Comparison of ENCODE assay signal across 13 cellular contexts in the genomic region with DNA sequence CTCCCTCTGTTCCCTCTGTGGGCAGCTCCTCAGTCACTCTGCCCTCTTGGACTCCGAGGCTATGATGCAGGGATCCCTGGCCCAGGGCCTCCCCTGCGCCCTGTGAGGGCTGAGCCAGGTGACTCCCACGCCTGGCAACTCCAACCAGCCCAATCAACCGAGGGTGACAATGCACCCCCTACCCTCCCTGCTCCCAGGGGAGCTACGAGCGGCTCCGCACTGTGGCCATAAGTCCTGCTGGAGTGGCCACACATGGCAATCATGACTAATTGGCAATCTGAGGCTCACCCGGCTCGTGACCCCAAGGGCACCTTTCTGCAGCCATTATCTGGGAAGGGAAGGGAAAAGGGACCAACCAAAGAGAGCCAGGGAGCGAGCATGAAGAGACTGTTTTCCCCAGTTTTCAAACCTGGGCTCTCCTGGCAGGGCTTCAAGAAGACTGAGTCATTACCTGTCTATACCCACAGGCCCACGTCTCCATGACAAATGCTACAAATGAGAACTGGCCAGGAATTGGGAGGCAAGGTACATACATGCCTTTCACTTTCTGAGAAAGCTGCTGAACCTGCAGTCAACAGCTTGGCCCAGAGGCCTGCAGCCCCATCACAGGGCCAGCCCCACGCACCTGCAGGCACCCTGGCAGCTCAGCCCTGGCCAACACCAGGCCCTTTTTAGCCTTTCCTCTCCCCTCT. TPM values are rescaled to one million over a fixed set of nuclear protein-coding genes. Genes with fewer than 3 reads are reported as not detected.
A peak's percentile ranks its signal among the peaks of the same experiment; 100 is the strongest.
DNase-seq lines count a peak whose midpoint lies in the region; ATAC-seq and TF ChIP-seq lines count a peak whose summit lies in the region.
"Had no signal": no experiment of that assay in that cellular context is flagged by ENCODE, and none has a peak within 500 bp of the region (broad histone marks: within the 10 kb centered on the region; RNA-seq: fewer than 3 reads in every experiment).

No MANE protein-coding gene starts in this region.

- peak; percentile 14 for DNase-seq in GM23248
- DNase-seq in Panc1 (ENCODE audit: low read depth, low spot score), result no peak
- no peak for DNase-seq in neural progenitor cell (ENCODE audit: low spot score)
- DNase-seq in stimulated activated naive CD8-positive, alpha-beta T cell treated with anti-CD3 and anti-CD28 coated beads, Interleukin-15, Interleukin-2, amounts not matched to agents 100 U/mL and 50 U/mL, for 24 hours, result no peak
- no peak for DNase-seq in D341Med (ENCODE audit: low spot score)
- DNase-seq in NCI-H748 treated with DMSO at 0.1 percent for 48 hours (lab: John Stamatoyannopoulos, UW), result no peak
- DNase-seq in T-helper 9 cell, result no peak
- DNase-seq: activated T-cell treated with anti-CD3 and anti-CD28 coated beads, Interleukin-2, amount 50 U/mL, for 72 hours; CD8-positive, alpha-beta memory T cell; colonic mucosa; NCI-H1436 treated with DMSO at 0.1 percent for 48 hours had no signal

- BruUV-seq in Panc1 (replicated peaks; lab: Mats Ljungman, UMichigan), result no TSS peak

- H3K9me3 ChIP-seq in GM23248 (ENCODE audit: low read depth) (no peaks in the 10 kb centered on the region), Panc1 (ENCODE audit: control insufficient read depth, insufficient read depth, low read depth, low read length) (no peaks in the 10 kb centered on the region), esophagus (ENCODE audit: control insufficient read depth in 2 of 2, insufficient read depth in 1 of 2, low read depth in 1 of 2, low read length in 1 of 2) (no peaks in the 10 kb centered on the region), neural progenitor cell (ENCODE audit: low read depth) (no peaks in the 10 kb centered on the region)
- H3K9me3 ChIP-seq: colonic mucosa had no signal

- H3K36me3 Mint-ChIP-seq in neural progenitor cell, result peaks cover 5% of the 10 kb centered on the region

- H2AFZ ChIP-seq in GM23248, result no peak overlapping the region
- no peak overlapping the region for H2AFZ ChIP-seq in neural progenitor cell (replicated peaks)

- peaks cover 2% of the 10 kb centered on the region for H3K27me3 Mint-ChIP-seq in neural progenitor cell (ENCODE audit: insufficient read depth, low read depth)

- no peaks in the 10 kb centered on the region for H3K9me2 ChIP-seq in GM23248 (ENCODE audit: insufficient read depth)

- CTCF ChIA-PET in Panc1 (lab: Charles Lee), result no interaction called here

- H3K9ac ChIP-seq in GM23248, result no peak overlapping the region
- no peak overlapping the region for H3K9ac ChIP-seq in neural progenitor cell

- H3K79me2 ChIP-seq in GM23248 (ENCODE audit: insufficient read depth) (no peaks in the 10 kb centered on the region), neural progenitor cell (ENCODE audit: low read depth) (no peaks in the 10 kb centered on the region)

- H3K9me3 Mint-ChIP-seq in neural progenitor cell, result no peaks in the 10 kb centered on the region
- H3K9me3 Mint-ChIP-seq: activated T-cell treated with anti-CD3 and anti-CD28 coated beads, Interleukin-2, amount 50 U/mL, for 72 hours had no signal

- ATAC-seq in Panc1, result peak; percentile 74
- ATAC-seq in stimulated activated naive CD8-positive, alpha-beta T cell treated with anti-CD3 and anti-CD28 coated beads, Interleukin-15, Interleukin-2, amounts not matched to agents 100 U/mL and 50 U/mL, for 24 hours, result no peak
- ATAC-seq: GM12878 had no signal

- H3K4me2 ChIP-seq in GM23248 (ENCODE audit: unreplicated experiment) (no peak overlapping the region), neural progenitor cell (no peak overlapping the region)

- H3K27me3 ChIP-seq in GM23248 (replicated peaks; ENCODE audit: insufficient read depth) (no peaks in the 10 kb centered on the region), Panc1 (ENCODE audit: control insufficient read depth, insufficient read depth, low read length) (no peaks in the 10 kb centered on the region), esophagus (ENCODE audit: control insufficient read depth in 1 of 2, insufficient read depth in 2 of 2, low read length in 2 of 2) (no peaks in the 10 kb centered on the region), neural progenitor cell (no peaks in the 10 kb centered on the region)
- H3K27me3 ChIP-seq: colonic mucosa had no signal

- H3F3A ChIP-seq in GM23248 (ENCODE audit: insufficient read depth) (no peaks in the 10 kb centered on the region), neural progenitor cell (ENCODE audit: low read depth) (no peaks in the 10 kb centered on the region)

- TF ChIP-seq CTCF in Panc1 (IDR thresholded peaks at IDR 0.05) (no peak), neural progenitor cell (IDR thresholded peaks at IDR 0.05) (no peak)

- H3K4me3 Mint-ChIP-seq in neural progenitor cell, result no peak overlapping the region
- H3K4me3 Mint-ChIP-seq: activated T-cell treated with anti-CD3 and anti-CD28 coated beads, Interleukin-2, amount 50 U/mL, for 72 hours; CD8-positive, alpha-beta memory T cell had no signal

- H4K20me1 ChIP-seq in GM23248 (ENCODE audit: insufficient read depth) (no peaks in the 10 kb centered on the region), neural progenitor cell (ENCODE audit: low read depth) (no peaks in the 10 kb centered on the region)

- H3K27ac Mint-ChIP-seq in neural progenitor cell, result peak overlapping the region; percentile 40
- H3K27ac Mint-ChIP-seq: activated T-cell treated with anti-CD3 and anti-CD28 coated beads, Interleukin-2, amount 50 U/mL, for 72 hours; CD8-positive, alpha-beta memory T cell had no signal

- intact Hi-C loops in Panc1 (cut with micrococcal nuclease; ENCODE audit: unreplicated experiment), result no loop called here

- POLR2A ChIA-PET in Panc1 (lab: Charles Lee), result no interaction called here

- in situ Hi-C loops in GM23248 (cut with MboI), result no loop called here
- in situ Hi-C loops in Panc1 (cut with HindIII; ENCODE audit: low pct_unique_long_range_greater_than_20kb, low sequenced_read_pairs), result no loop called here

- H3K4me1 ChIP-seq in GM23248 (ENCODE audit: insufficient read depth), result no peaks in the 10 kb centered on the region
- H3K4me1 ChIP-seq in Panc1 (ENCODE audit: control insufficient read depth, insufficient read depth, low read length), result peaks cover 16% of the 10 kb centered on the region
- peaks cover 4 to 13% of the 10 kb centered on the region in 2 donors for H3K4me1 ChIP-seq in esophagus (ENCODE audit: control insufficient read depth in 2 of 2, insufficient read depth in 2 of 2, low read length in 1 of 2)
- peaks cover 8% of the 10 kb centered on the region for H3K4me1 ChIP-seq in neural progenitor cell
- H3K4me1 ChIP-seq: colonic mucosa had no signal

- H3K4me3 ChIP-seq in GM23248, result no peak overlapping the region
- no peak overlapping the region for H3K4me3 ChIP-seq in Panc1 (ENCODE audit: low read depth in 2 of 2, low read length in 2 of 2)
- H3K4me3 ChIP-seq in esophagus (ENCODE audit: low read depth in 1 of 2, low read length in 2 of 2), result no peak overlapping the region
- H3K4me3 ChIP-seq in neural progenitor cell, result no peak overlapping the region
- H3K4me3 ChIP-seq: colonic mucosa, GM12878 had no signal

- WGBS in GM23248 (ENCODE audit: low coverage in 1 of 2, low lambda C conversion rate in 2 of 2, missing lambda C conversion rate in 2 of 2), 2 experiments, result 90% methylated on average over 12 of the region's 12 CpGs
- 49 to 56% methylated on average over 12 of the region's 12 CpGs for WGBS in esophagus, 2 donors

- H3K36me3 ChIP-seq in GM23248 (ENCODE audit: low read depth) (no peaks in the 10 kb centered on the region), Panc1 (ENCODE audit: control insufficient read depth, insufficient read depth, low read length) (peaks cover 34% of the 10 kb centered on the region), esophagus (ENCODE audit: control insufficient read depth in 2 of 2, insufficient read depth in 2 of 2, low read length in 1 of 2) (no peaks in the 10 kb centered on the region), neural progenitor cell (no peaks in the 10 kb centered on the region)
- H3K36me3 ChIP-seq: colonic mucosa had no signal

- H3K4me1 Mint-ChIP-seq in neural progenitor cell, result peaks cover 9% of the 10 kb centered on the region
- H3K4me1 Mint-ChIP-seq: CD8-positive, alpha-beta memory T cell had no signal

- no peak overlapping the region for H3K27ac ChIP-seq in GM23248
- H3K27ac ChIP-seq in Panc1 (ENCODE audit: low read length), result peak overlapping the region; percentile 35; the same call in 1 of the 2 replicates
- peak overlapping the region; percentile 42 to 74 for H3K27ac ChIP-seq in esophagus (ENCODE audit: low read depth in 2 of 2, low read length in 1 of 2)
- H3K27ac ChIP-seq in neural progenitor cell, result no peak overlapping the region
- H3K27ac ChIP-seq: colonic mucosa had no signal

RNA-seq across cellular contexts. Expression of a gene that starts 45.1 kb away (rescaled TPM):
- total RNA-seq in GM23248 (2014; rRNA removed; shearing (Covaris generic)), result 604 and 659 TPM in 2 replicates
- 1,157 and 1,172 TPM in 2 replicates for polyA plus RNA-seq in GM23248 (2016; fragmentation: Nextera tagmentation; extraction: Ambion mirVana)
- 682 TPM for total RNA-seq in Panc1 (2021; ENCODE audit: unreplicated experiment)
- polyA plus RNA-seq in Panc1 (2012; ENCODE audit: insufficient read length), result 1,449 TPM
- 1,000 to 10,000 TPM; 5,749 to 6,812 TPM for polyA plus RNA-seq in esophagus
- 2,151 and 2,596 TPM in 2 replicates for total RNA-seq in neural progenitor cell (ENCODE audit: low replicate concordance)

Comparison
In these comparisons a context has a peak if more than half of its experiments do, and no peak if none do; other contexts are left out.
1. H3K27ac ChIP-seq: peak in Panc1 (single experiment) and esophagus (2 of 2); none in GM23248 (single experiment) and neural progenitor cell (single experiment).